19 cellular contexts compared by ENCODE assay signal in genomic region chr6:147156799-147157382, GRCh38. TPM values are rescaled to one million over a fixed set of nuclear protein-coding genes. Genes with fewer than 3 reads are reported as not detected.
DNase-seq lines count a peak whose midpoint lies in the region; ATAC-seq, FAIRE-seq and TF ChIP-seq lines count a peak whose summit lies in the region.
"Had no signal": no experiment of that assay in that cellular context is flagged by ENCODE, and none has a peak within 500 bp of the region (broad histone marks: within the 10 kb centered on the region; RNA-seq: fewer than 3 reads in every experiment).

No MANE protein-coding gene starts in this region.

- POLR2A ChIA-PET in endothelial cell of umbilical vein (lab: Charles Lee) = no interaction called here

- H2AFZ ChIP-seq in endothelial cell of umbilical vein (ENCODE audit: low read depth, low read length) = no peak overlapping the region

- H4K20me1 ChIP-seq in endothelial cell of umbilical vein (replicated peaks; ENCODE audit: control insufficient read depth, extremely low read depth, insufficient read depth, low read length) = no peaks in the 10 kb centered on the region

- no peak for FAIRE-seq in endothelial cell of umbilical vein (lab: Jason Lieb, UNC)
- FAIRE-seq: H1 had no signal

- no peaks in the 10 kb centered on the region for H3K79me2 ChIP-seq in endothelial cell of umbilical vein (ENCODE audit: control insufficient read depth, insufficient read depth, low read length)

- H3K4me1 ChIP-seq in endothelial cell of umbilical vein (ENCODE audit: control insufficient read depth, extremely low read depth, insufficient read depth, low read length) = peaks cover under 1% of the 10 kb centered on the region
- no peaks in the 10 kb centered on the region for H3K4me1 ChIP-seq in mucosa of descending colon (ENCODE audit: low read depth)
- H3K4me1 ChIP-seq: lower lobe of right lung had no signal

- H3K9me1 ChIP-seq in endothelial cell of umbilical vein (replicated peaks; ENCODE audit: control insufficient read depth, extremely low read depth, insufficient read depth, low read length) = no peaks in the 10 kb centered on the region

- TF ChIP-seq POLR2A in endothelial cell of umbilical vein (IDR thresholded peaks at IDR 0.05; ENCODE audit: low read depth, low read length) = no peak

- intact Hi-C loops in endothelial cell of umbilical vein (cut with micrococcal nuclease) = no loop called here
- intact Hi-C loops in mucosa of descending colon (cut with DNase I, micrococcal nuclease) = no loop called here

- H3K9ac ChIP-seq in endothelial cell of umbilical vein (replicated peaks; ENCODE audit: extremely low read depth, insufficient read depth, low read length) = no peak overlapping the region

- BruUV-seq in endothelial cell of umbilical vein (replicated peaks; lab: Mats Ljungman, UMichigan) = no TSS peak

- no peaks in the 10 kb centered on the region for H3K9me3 ChIP-seq in endothelial cell of umbilical vein (replicated peaks; ENCODE audit: control insufficient read depth, insufficient read depth, low read length)
- H3K9me3 ChIP-seq in mucosa of descending colon = no peaks in the 10 kb centered on the region
- H3K9me3 ChIP-seq: lower lobe of right lung, transverse colon had no signal

- DNase-seq in A172 (ENCODE audit: low spot score) (peak; percentile 41), M059J (ENCODE audit: low read depth) (peak; percentile 42), endothelial cell of umbilical vein (ENCODE audit: low read depth, low spot score) (no peak), mucosa of descending colon (no peak), pons (ENCODE audit: low spot score) (no peak), NCI-H82 (lab: John Stamatoyannopoulos, UW) (no peak)
- DNase-seq: activated naive CD8-positive, alpha-beta T cell treated with anti-CD3 and anti-CD28 coated beads, Interleukin-2, amount 50 U/mL, for 24 hours; cerebellar nuclear complex; lower lobe of right lung; natural killer cell; NCI-H2227 treated with DMSO at 0.1 percent for 48 hours; stimulated activated naive B cell treated with anti-CD40 and anti-IgM and Interleukin-4, amounts not matched to agents 10 μg/mL and 1 μg/mL and 100 μg/mL, for 72 hours; T-helper 1 cell; transverse colon had no signal

- CTCF ChIA-PET in endothelial cell of umbilical vein (lab: Charles Lee) = no interaction called here

- no peaks in the 10 kb centered on the region for H3K27me3 ChIP-seq in endothelial cell of umbilical vein (ENCODE audit: control insufficient read depth in 2 of 2, insufficient read depth in 2 of 2, low read length in 2 of 2)
- H3K27me3 ChIP-seq: transverse colon had no signal

- no peak overlapping the region for H3K4me2 ChIP-seq in endothelial cell of umbilical vein (ENCODE audit: insufficient read depth, low read length)

- no peak for TF ChIP-seq CTCF in endothelial cell of umbilical vein (IDR thresholded peaks at IDR 0.05; ENCODE audit: extremely low read depth in 1 of 2, insufficient read depth in 1 of 2, low read depth in 1 of 2, low read length in 2 of 2)
- TF ChIP-seq CTCF in mucosa of descending colon (IDR thresholded peaks at IDR 0.05) = no peak

- ATAC-seq in mucosa of descending colon (peak; percentile 14), HG02870 (IDR thresholded peaks at IDR 0.05; ENCODE audit: unreplicated experiment) (no peak), GM21381 (IDR thresholded peaks at IDR 0.05; ENCODE audit: unreplicated experiment) (no peak)
- ATAC-seq: activated naive CD8-positive, alpha-beta T cell treated with anti-CD3 and anti-CD28 coated beads, Interleukin-2, amount 50 U/mL, for 24 hours; lower lobe of right lung; natural killer cell; stimulated activated naive B cell treated with anti-CD40 and anti-IgM and Interleukin-4, amounts not matched to agents 10 μg/mL and 1 μg/mL and 100 μg/mL, for 72 hours had no signal

- no peak overlapping the region for H3K27ac ChIP-seq in endothelial cell of umbilical vein (ENCODE audit: insufficient read depth, low read depth, low read length)
- H3K27ac ChIP-seq: C4-2B, lower lobe of right lung, transverse colon, VCaP had no signal

- dilution Hi-C loops in endothelial cell of umbilical vein (cut with MboI; ENCODE audit: extremely low pct_ligation_motif_present, low sequenced_read_pairs) = no loop called here

- H3K36me3 ChIP-seq in endothelial cell of umbilical vein (ENCODE audit: control insufficient read depth in 2 of 2, extremely low read depth in 1 of 2, insufficient read depth in 2 of 2, low read length in 2 of 2) (no peaks in the 10 kb centered on the region), mucosa of descending colon (ENCODE audit: low read depth) (peaks cover 3% of the 10 kb centered on the region)
- H3K36me3 ChIP-seq: lower lobe of right lung, transverse colon had no signal

- H3K4me3 ChIP-seq in endothelial cell of umbilical vein (replicated peaks in 1 of 3; ENCODE audit: insufficient read depth in 1 of 3, low read depth in 1 of 3, low read length in 3 of 3) = no peak overlapping the region
- H3K4me3 ChIP-seq in mucosa of descending colon = no peak overlapping the region
- H3K4me3 ChIP-seq: lower lobe of right lung, transverse colon had no signal

TF ChIP-seq in endothelial cell of umbilical vein, 7 proteins besides CTCF, POLR2A, EP300 and RAD21:
- TF ChIP-seq FOS (IDR thresholded peaks at IDR 0.05; ENCODE audit: borderline replicate concordance, insufficient read depth, low read length) (peak; percentile 6), JUN (IDR thresholded peaks at IDR 0.05; ENCODE audit: borderline replicate concordance, insufficient read depth, insufficient read length, low read depth) (no peak)

RNA-seq across cellular contexts. Expression of gene STXBP5, which starts 47.3 kb away (rescaled TPM):
- 37.6 and 39.3 TPM in 2 replicates for total RNA-seq in A172 (2014; rRNA removed; shearing (Covaris generic))
- 19.7 and 38.0 TPM in 2 replicates for total RNA-seq in M059J (2014; rRNA removed; shearing (Covaris generic))
- 21.8 and 25.0 TPM in 2 replicates for total RNA-seq in endothelial cell of umbilical vein
- 4.7 and 7.1 TPM in 2 replicates for polyA plus RNA-seq in endothelial cell of umbilical vein
- polyA plus RNA-seq in endothelial cell of umbilical vein (2011; cell fraction: cytosol; rRNA removed) = 7.0 and 8.8 TPM in 2 replicates
- polyA plus RNA-seq in endothelial cell of umbilical vein (2011; cell fraction: nucleus; rRNA removed) = 24.8 and 25.0 TPM in 2 replicates
- 11.8 and 16.5 TPM in 2 replicates for polyA plus RNA-seq in endothelial cell of umbilical vein (2012)
- polyA minus RNA-seq in endothelial cell of umbilical vein = 43.1 and 44.2 TPM in 2 replicates
- 19.0 TPM for polyA minus RNA-seq in endothelial cell of umbilical vein (2011; cell fraction: cytosol; rRNA and poly(A)+ RNA removed)
- polyA minus RNA-seq in endothelial cell of umbilical vein (2011; cell fraction: nucleus; rRNA and poly(A)+ RNA removed) = 96.6 and 124 TPM in 2 replicates
- total RNA-seq in mucosa of descending colon = 10 to 100 TPM; 42.0 to 71.1 (median 47.8) TPM

Comparison
In these comparisons a context has a peak if more than half of its experiments do, and no peak if none do; other contexts are left out.
1. DNase-seq: peak in A172 (single experiment) and M059J (single experiment); none in endothelial cell of umbilical vein (single experiment), mucosa of descending colon (0 of 3), pons (single experiment) and NCI-H82 (single experiment).